Comparison of ENCODE assay signal across 23 cellular contexts in the genomic region with DNA sequence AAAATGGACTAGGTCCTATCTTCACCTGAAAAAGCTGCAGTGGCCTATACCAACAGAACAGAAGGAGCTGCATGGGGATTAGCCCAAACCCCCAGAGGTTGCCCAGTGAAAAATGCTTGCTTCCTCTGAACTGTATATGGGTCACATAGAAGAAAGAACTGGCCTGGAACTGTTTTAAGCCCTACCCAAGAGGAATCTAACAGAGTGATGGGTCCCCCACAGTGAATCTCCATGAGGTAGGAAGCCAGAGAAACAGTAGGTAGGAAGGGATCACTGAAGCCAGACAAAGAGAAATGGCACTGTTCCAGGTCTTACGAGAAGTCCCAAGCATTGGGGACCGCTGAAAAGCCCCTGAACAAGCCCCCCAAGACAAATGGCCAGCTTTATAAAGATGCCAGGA.
"Had no signal": no experiment of that assay in that cellular context is flagged by ENCODE, and none has a peak within 500 bp of the region (broad histone marks: within the 10 kb centered on the region; RNA-seq: fewer than 3 reads in every experiment).

No MANE protein-coding gene starts in this region.

- H3K4me3 ChIP-seq: MG63, SJSA1 had no signal

- H3K36me3 ChIP-seq: MG63, SJSA1 had no signal

- H3K4me3 Mint-ChIP-seq: T-cell; T-helper 1 cell treated with Interleukin-12 subunit alpha and Interleukin-12 subunit beta and Interleukin-4 antibody, amounts not matched to agents 30 μg/mL and 1 μg/mL, for 36 hours had no signal

- H3K27ac Mint-ChIP-seq: T-cell; T-helper 1 cell treated with Interleukin-12 subunit alpha and Interleukin-12 subunit beta and Interleukin-4 antibody, amounts not matched to agents 30 μg/mL and 1 μg/mL, for 36 hours had no signal

- DNase-seq: Karpas-422, KBM-7, MG63, NCI-H1092, NCI-H1105 treated with DMSO at 0.1 percent for 48 hours, NCI-H1417 treated with DMSO at 0.1 percent for 48 hours, NCI-H146, NCI-H1694 treated with DMSO at 0.1 percent for 48 hours, NCI-H1930, NCI-H2081, NCI-H2107, NCI-H226, NCI-H446 treated with DMSO at 0.1 percent for 48 hours, NCI-H510A treated with DMSO at 0.1 percent for 48 hours, NCI-H526, Right ventricle myocardium superior, RPMI8226, SIG-M5, SK-N-SH, SW 1271, T-cell had no signal

- ATAC-seq: T-cell had no signal

- H3K27me3 Mint-ChIP-seq: T-cell had no signal

- H3K4me1 Mint-ChIP-seq: T-cell had no signal

- H3K9me3 Mint-ChIP-seq: T-cell; T-helper 1 cell treated with Interleukin-12 subunit alpha and Interleukin-12 subunit beta and Interleukin-4 antibody, amounts not matched to agents 30 μg/mL and 1 μg/mL, for 36 hours had no signal

- H3K36me3 Mint-ChIP-seq: T-cell had no signal

- H3K27me3 ChIP-seq: MG63, SJSA1 had no signal
